In genomic region chr2:24920813-24921441, GRCh38 we compare ENCODE assay signal across 8 cellular contexts. TPM values are rescaled to one million over a fixed set of nuclear protein-coding genes. Genes with fewer than 3 reads are reported as not detected.
DNase-seq lines count a peak whose midpoint lies in the region; ATAC-seq and TF ChIP-seq lines count a peak whose summit lies in the region.

No MANE protein-coding gene starts in this region.

- H3K4me3 Mint-ChIP-seq in Caco-2 (ENCODE audit: unreplicated experiment) (peak overlapping the region; percentile 72), T-helper 17 cell (peak overlapping the region; percentile 83)

- H3K27me3 Mint-ChIP-seq in Caco-2 (ENCODE audit: insufficient read depth, unreplicated experiment) (no peaks in the 10 kb centered on the region), T-helper 17 cell (peaks cover 4% of the 10 kb centered on the region)

- intact Hi-C loops in Caco-2 (cut with micrococcal nuclease; ENCODE audit: unreplicated experiment): loop anchor here (2.0 to 10.0 kb wide), 2 partner anchors 52 to 506 kb away; no protein-coding TSS in a partner anchor

- no peak for ATAC-seq in T-helper 17 cell
- ATAC-seq in GM21526 (IDR thresholded peaks at IDR 0.05; ENCODE audit: low FRiP score, unreplicated experiment): no peak
- ATAC-seq in HG02884 (IDR thresholded peaks at IDR 0.05; ENCODE audit: unreplicated experiment): no peak

- TSS peak; percentile 60 for BruUV-seq in Caco-2 (replicated peaks; lab: Mats Ljungman, UMichigan)

- no peaks in the 10 kb centered on the region for H3K27me3 ChIP-seq in Caco-2 (replicated peaks; ENCODE audit: control insufficient read depth, insufficient read depth, low read length)

- H3K9me3 ChIP-seq in Caco-2 (no peaks in the 10 kb centered on the region), T-helper 17 cell (ENCODE audit: control insufficient read depth, low read length, poor library complexity, severe bottlenecking) (no peaks in the 10 kb centered on the region)

- CTCF ChIA-PET in Caco-2 (lab: Charles Lee): interaction anchor here (2.1 kb wide), 1 partner anchor 91 kb away, joined by 7 read pairs; no protein-coding TSS in a partner anchor

- no peaks in the 10 kb centered on the region for H3K9me3 Mint-ChIP-seq in Caco-2 (ENCODE audit: unreplicated experiment)

- peak in 1 of 2 experiments; percentile 49 for DNase-seq in Caco-2
- no peak for DNase-seq in HFF-Myc (ENCODE audit: extremely low read depth, low read depth)
- DNase-seq in T-helper 17 cell: no peak
- DNase-seq in fibroblast of mammary gland (ENCODE audit: low read depth): no peak
- no peak for DNase-seq in retinal pigment epithelial cell (ENCODE audit: low read depth)
- no peak for DNase-seq in midbrain (lab: John Stamatoyannopoulos, UW)

- POLR2A ChIA-PET in Caco-2 (lab: Charles Lee): interaction anchor here (0.6 kb wide), 1 partner anchor 247 kb away, joined by 7 read pairs; the partner anchor contains the start of gene POMC

- H3K27ac Mint-ChIP-seq in Caco-2 (ENCODE audit: unreplicated experiment) (no peak overlapping the region), T-helper 17 cell (peak overlapping the region; percentile 61)

- H3K36me3 Mint-ChIP-seq in Caco-2 (ENCODE audit: insufficient read depth, unreplicated experiment) (peaks cover 7% of the 10 kb centered on the region), T-helper 17 cell (ENCODE audit: low read depth) (no peaks in the 10 kb centered on the region)

- H3K4me3 ChIP-seq in Caco-2 (ENCODE audit: low read depth, low read length) (peak overlapping the region; percentile 66), HFF-Myc (replicated peaks; ENCODE audit: low read depth, low read length) (peak overlapping the region; percentile 51), fibroblast of mammary gland (ENCODE audit: control insufficient read depth, low read depth, low read length) (peak overlapping the region; percentile 41), retinal pigment epithelial cell (ENCODE audit: low read length) (peak overlapping the region; percentile 30)

- no peaks in the 10 kb centered on the region; the same call in 1 of the 2 replicates for H3K36me3 ChIP-seq in Caco-2 (ENCODE audit: control insufficient read depth, insufficient read depth, low read length)

- TF ChIP-seq CTCF in Caco-2 (IDR thresholded peaks at IDR 0.05; ENCODE audit: insufficient read depth in 1 of 2, low read depth in 1 of 2, low read length in 1 of 2, severe bottlenecking in 1 of 2, unreplicated experiment in 1 of 2) (peak; percentile 44 to 57), HFF-Myc (IDR thresholded peaks at IDR 0.05; ENCODE audit: low read depth, low read length, missing control alignments) (peak; percentile 45), fibroblast of mammary gland (conservative IDR thresholded peaks at IDR 0.05; ENCODE audit: control insufficient read depth, insufficient read depth, low read depth, low read length) (peak; percentile 31), retinal pigment epithelial cell (conservative IDR thresholded peaks at IDR 0.05; ENCODE audit: low read depth, low read length) (peak; percentile 46)

- H3K4me1 ChIP-seq in Caco-2: peaks cover 6% of the 10 kb centered on the region; the same call in 1 of the 2 replicates

- H3K4me1 Mint-ChIP-seq in Caco-2 (ENCODE audit: low read depth, unreplicated experiment) (peaks cover 18% of the 10 kb centered on the region), T-helper 17 cell (peaks cover 31% of the 10 kb centered on the region)

RNA-seq across cellular contexts. Expression of gene ADCY3, which starts 0.9 kb away (rescaled TPM):
- total RNA-seq in Caco-2 (2022): 71.3 and 75.6 TPM in 2 replicates
- 10 to 100 TPM; 40.7 to 59.3 TPM for total RNA-seq in T-helper 17 cell

RNA-seq across cellular contexts. Expression of gene DNAJC27, which starts 50.8 kb away (rescaled TPM):
- total RNA-seq in Caco-2 (2022): 5.1 and 6.1 TPM in 2 replicates
- 10 to 100 TPM; 15.7 to 19.2 TPM for total RNA-seq in T-helper 17 cell
